ENCODE assay signal across 8 cellular contexts in genomic region chr6:33247977-33248642, GRCh38. TPM values are rescaled to one million over a fixed set of nuclear protein-coding genes. Genes with fewer than 3 reads are reported as not detected.
DNase-seq lines count a peak whose midpoint lies in the region; ATAC-seq and TF ChIP-seq lines count a peak whose summit lies in the region.

No MANE protein-coding gene starts in this region.

- DNase-seq in DMS53 treated with DMSO at 0.1 percent for 48 hours (lab: John Stamatoyannopoulos, UW; ENCODE audit: unreplicated experiment) = peak; percentile 74
- peak; percentile 75 to 92 for DNase-seq in NCI-H187 (lab: John Stamatoyannopoulos, UW)
- DNase-seq in amniotic stem cell (lab: John Stamatoyannopoulos, UW) = peak; percentile 60
- DNase-seq in left cardiac atrium = peak; percentile 90
- peak; percentile 95 for DNase-seq in posterior vena cava (ENCODE audit: low spot score)
- peak; percentile 95 for DNase-seq in type B pancreatic cell (ENCODE audit: extremely low spot score, unreplicated experiment)

- no peaks in the 10 kb centered on the region for H3K9me3 Mint-ChIP-seq in T-helper 1 cell treated with Interleukin-12 subunit alpha and Interleukin-12 subunit beta and Interleukin-4 antibody, amounts not matched to agents 30 μg/mL and 1 μg/mL, for 36 hours
- no peaks in the 10 kb centered on the region for H3K9me3 Mint-ChIP-seq in type B pancreatic cell

- ATAC-seq in HG02759 (IDR thresholded peaks at IDR 0.05; ENCODE audit: unreplicated experiment) = peak; percentile 37
- ATAC-seq in left cardiac atrium = peak; percentile 71 to 76

- intact Hi-C loops in left cardiac atrium (cut with DNase I) (loop anchor here (1.0 to 10.0 kb wide), 6 partner anchors 36 to 353 kb away; no protein-coding TSS in a partner anchor), posterior vena cava (cut with DNase I) (loop anchor here in 1 of 2 donors (5.0 to 10.0 kb wide), 2 partner anchors 83 to 131 kb away; no protein-coding TSS in a partner anchor)

- peak overlapping the region; percentile 94 for H3K27ac Mint-ChIP-seq in T-helper 1 cell treated with Interleukin-12 subunit alpha and Interleukin-12 subunit beta and Interleukin-4 antibody, amounts not matched to agents 30 μg/mL and 1 μg/mL, for 36 hours
- peak overlapping the region; percentile 96 for H3K27ac Mint-ChIP-seq in type B pancreatic cell

- H3K36me3 Mint-ChIP-seq in T-helper 1 cell treated with Interleukin-12 subunit alpha and Interleukin-12 subunit beta and Interleukin-4 antibody, amounts not matched to agents 30 μg/mL and 1 μg/mL, for 36 hours (ENCODE audit: low read depth) = peaks cover 24% of the 10 kb centered on the region
- H3K36me3 Mint-ChIP-seq in type B pancreatic cell = peaks cover 16% of the 10 kb centered on the region

- TF ChIP-seq CTCF in type B pancreatic cell (conservative IDR thresholded peaks at IDR 0.05) = peak; percentile 98

- peaks cover 28% of the 10 kb centered on the region for H3K4me1 Mint-ChIP-seq in T-helper 1 cell treated with Interleukin-12 subunit alpha and Interleukin-12 subunit beta and Interleukin-4 antibody, amounts not matched to agents 30 μg/mL and 1 μg/mL, for 36 hours (ENCODE audit: low read depth)
- H3K4me1 Mint-ChIP-seq in type B pancreatic cell (ENCODE audit: unreplicated experiment) = peaks cover 28% of the 10 kb centered on the region

- H3K4me3 Mint-ChIP-seq in T-helper 1 cell treated with Interleukin-12 subunit alpha and Interleukin-12 subunit beta and Interleukin-4 antibody, amounts not matched to agents 30 μg/mL and 1 μg/mL, for 36 hours = peak overlapping the region; percentile 91
- peak overlapping the region; percentile 95 for H3K4me3 Mint-ChIP-seq in type B pancreatic cell

- peaks cover 8% of the 10 kb centered on the region for H3K27me3 Mint-ChIP-seq in T-helper 1 cell treated with Interleukin-12 subunit alpha and Interleukin-12 subunit beta and Interleukin-4 antibody, amounts not matched to agents 30 μg/mL and 1 μg/mL, for 36 hours (ENCODE audit: low read depth)
- H3K27me3 Mint-ChIP-seq in type B pancreatic cell = peaks cover 12% of the 10 kb centered on the region

RNA-seq across cellular contexts. Expression of gene VPS52, which starts 23.6 kb away (rescaled TPM):
- total RNA-seq in left cardiac atrium (10 to 100 TPM; 25.9 to 33.4 TPM), posterior vena cava (10 to 100 TPM; 27.8 to 44.0 TPM), type B pancreatic cell (ENCODE audit: low replicate concordance) (54.7 and 62.4 TPM in 2 replicates)

RNA-seq across cellular contexts. Expression of gene RPS18, which starts 23.8 kb away (rescaled TPM):
- total RNA-seq in left cardiac atrium (1,000 to 10,000 TPM; 1,167 to 1,230 TPM), posterior vena cava (1,000 to 10,000 TPM; 1,709 to 1,844 TPM), type B pancreatic cell (ENCODE audit: low replicate concordance) (3,043 and 3,480 TPM in 2 replicates)

RNA-seq across cellular contexts. Expression of gene B3GALT4, which starts 28.8 kb away (rescaled TPM):
- 1 to 10 TPM; 7.5 to 9.8 TPM for total RNA-seq in left cardiac atrium
- 10 to 100 TPM in 1 of 2 donors, 1 to 10 TPM in 1; 9.5 to 14.1 TPM for total RNA-seq in posterior vena cava
- 10.1 and 22.2 TPM in 2 replicates for total RNA-seq in type B pancreatic cell (ENCODE audit: low replicate concordance)

RNA-seq across cellular contexts. Expression of gene RING1, which starts 39.8 kb away (rescaled TPM):
- 10 to 100 TPM; 29.7 to 30.0 TPM for total RNA-seq in left cardiac atrium
- 10 to 100 TPM; 29.8 to 32.2 TPM for total RNA-seq in posterior vena cava
- 44.5 and 60.4 TPM in 2 replicates for total RNA-seq in type B pancreatic cell (ENCODE audit: low replicate concordance)

RNA-seq across cellular contexts. Expression of gene WDR46, which starts 40.9 kb away (rescaled TPM):
- total RNA-seq in left cardiac atrium (10 to 100 TPM; 19.0 to 31.6 TPM), posterior vena cava (10 to 100 TPM; 31.7 to 40.3 TPM), type B pancreatic cell (ENCODE audit: low replicate concordance) (53.1 and 67.4 TPM in 2 replicates)

Comparison
In these comparisons a context has a peak if more than half of its experiments do, and no peak if none do; other contexts are left out.
1. Peak in every context shown above with its lines: DNase-seq and ATAC-seq.